Comparison of ENCODE assay signal across 8 cellular contexts in genomic region chr3:53045784-53046170, GRCh38. TPM values are rescaled to one million over a fixed set of nuclear protein-coding genes. Genes with fewer than 3 reads are reported as not detected.
DNase-seq lines count a peak whose midpoint lies in the region; ATAC-seq and TF ChIP-seq lines count a peak whose summit lies in the region.

SFMBT1 (minus strand) TSS chr3:53046073; CDS start chr3:52969128, 76,945 bp downstream.

- H3K36me3 Mint-ChIP-seq in brain: no peaks in the 10 kb centered on the region

- POLR2A ChIA-PET in IMR-90 (lab: Charles Lee; ENCODE audit: unreplicated experiment): no interaction called here

- H3K56ac ChIP-seq in IMR-90 (ENCODE audit: extremely low read depth, insufficient read depth, low read length): no peak within 1 kb of the TSS

- no peaks in the 10 kb centered on the region for H4K20me1 ChIP-seq in IMR-90 (ENCODE audit: insufficient read depth, low read length)

- H4K5ac ChIP-seq in IMR-90 (ENCODE audit: low read depth, low read length): peak within 1 kb of the TSS; percentile 38; the same call in 1 of the 2 replicates

- H2BK120ac ChIP-seq in IMR-90 (ENCODE audit: low read depth, low read length): no peak within 1 kb of the TSS

- CTCF ChIA-PET in IMR-90 (lab: Yijun Ruan, JAX): no interaction called here

- no peak within 1 kb of the TSS for H4K91ac ChIP-seq in IMR-90 (ENCODE audit: insufficient read depth, low read depth, low read length)

- peaks cover 0 to 5% (median 0%) of the 10 kb centered on the region in 5 experiments for H3K9me3 Mint-ChIP-seq in brain

- H3K27me3 ChIP-seq in IMR-90 (ENCODE audit: control insufficient read depth, insufficient read depth, low read length) (peaks cover 16% of the 10 kb centered on the region), iPS-20b (ENCODE audit: insufficient read depth, low read length) (peaks cover 47% of the 10 kb centered on the region)

- H2BK5ac ChIP-seq in IMR-90 (ENCODE audit: low read depth, low read length, poor library complexity, severe bottlenecking): no peak within 1 kb of the TSS

- no peak for TF ChIP-seq RAD21 in IMR-90 (IDR thresholded peaks at IDR 0.05; ENCODE audit: low read length)

- TF ChIP-seq POLR2A in IMR-90 (IDR thresholded peaks at IDR 0.05; ENCODE audit: low read depth, low read length): no peak

- H2BK15ac ChIP-seq in IMR-90 (ENCODE audit: low read depth, low read length): no peak within 1 kb of the TSS

- no peak within 1 kb of the TSS for H2BK20ac ChIP-seq in IMR-90 (ENCODE audit: low read depth, low read length)

- peak within 1 kb of the TSS; percentile 22; the same call in 1 of the 2 replicates for H3K14ac ChIP-seq in IMR-90 (replicated peaks; ENCODE audit: low read depth, low read length)

- H3K27ac ChIP-seq in IMR-90 (ENCODE audit: insufficient read depth, low read length): peak within 1 kb of the TSS; percentile 20; the same call in 1 of the 2 replicates
- H3K27ac ChIP-seq in iPS-20b (ENCODE audit: low read length): no peak within 1 kb of the TSS
- H3K27ac ChIP-seq in skin epidermis: peak within 1 kb of the TSS; percentile 73 to 96 (median 92)

- H3K27me3 Mint-ChIP-seq in brain: peaks cover 17% of the 10 kb centered on the region

- ATAC-seq in GM21515 (IDR thresholded peaks at IDR 0.05; ENCODE audit: unreplicated experiment) (peak; percentile 37), IMR-90 (ENCODE audit: low read depth) (peak; percentile 82)

- 0 out of 2 replicates have a peak within 1 kb of the TSS, but pooled peaks have one; percentile 53 for H3K23ac ChIP-seq in IMR-90 (ENCODE audit: low read depth, low read length)

- peaks cover 27% of the 10 kb centered on the region for H3K4me1 Mint-ChIP-seq in brain

- TF ChIP-seq CTCF in IMR-90 (conservative IDR thresholded peaks at IDR 0.05; ENCODE audit: low read depth, low read length) (no peak), brain (conservative IDR thresholded peaks at IDR 0.05) (no peak)

- no peaks in the 10 kb centered on the region for H3K36me3 ChIP-seq in IMR-90 (ENCODE audit: control insufficient read depth, insufficient read depth, low read length)
- no peaks in the 10 kb centered on the region for H3K36me3 ChIP-seq in iPS-20b (ENCODE audit: insufficient read depth, low read depth, low read length)

- peak within 1 kb of the TSS; percentile 93 for H3K4me3 ChIP-seq in IMR-90 (ENCODE audit: insufficient read depth, low read depth, low read length)
- peak within 1 kb of the TSS; percentile 86 for H3K4me3 ChIP-seq in iPS-20b (ENCODE audit: low read length)
- H3K4me3 ChIP-seq in skin epidermis: peak within 1 kb of the TSS; percentile 95 to 99 (median 96)

- no peaks in the 10 kb centered on the region for H3K9me1 ChIP-seq in IMR-90 (ENCODE audit: insufficient read depth, low read length)

- H3K4me1 ChIP-seq in IMR-90 (ENCODE audit: control insufficient read depth, insufficient read depth, low read length) (no peaks in the 10 kb centered on the region), iPS-20b (ENCODE audit: insufficient read depth, low read length) (peaks cover 7% of the 10 kb centered on the region)

- H2AFZ ChIP-seq in IMR-90 (replicated peaks; ENCODE audit: low read length, poor library complexity): peak within 1 kb of the TSS; percentile 95

- no peaks in the 10 kb centered on the region for H3K9me3 ChIP-seq in IMR-90 (ENCODE audit: control insufficient read depth, insufficient read depth, low read length)
- no peaks in the 10 kb centered on the region for H3K9me3 ChIP-seq in iPS-20b (ENCODE audit: insufficient read depth, low read depth, low read length)

- in situ Hi-C loops in IMR-90 (cut with MboI; ENCODE audit: low sequenced_read_pairs): no loop called here

- no TSS peak for BruUV-seq in IMR-90 (replicated peaks; lab: Mats Ljungman, UMichigan)

- WGBS in IMR-90 (ENCODE audit: extremely low coverage in 2 of 2, insufficient read length in 1 of 2), 2 experiments: 3% methylated on average over 6 of the region's 58 CpGs; no CpG with 5 or more reads in 1 of the 2 experiments

- peak within 1 kb of the TSS; percentile 53; the same call in 1 of the 2 replicates for H3K4ac ChIP-seq in IMR-90 (ENCODE audit: low read depth, low read length)

- H3K27ac Mint-ChIP-seq in brain: peak within 1 kb of the TSS; percentile 89 to 97 (median 94)

- H3K4me3 Mint-ChIP-seq in brain: peak within 1 kb of the TSS; percentile 92 to 96 (median 93)

- peak within 1 kb of the TSS; percentile 88 for H3K4me2 ChIP-seq in IMR-90 (ENCODE audit: low read depth, low read length)

- peaks cover 4 to 10% of the 10 kb centered on the region in 2 experiments; a peak in 2 of 4 replicates for H3K79me1 ChIP-seq in IMR-90 (ENCODE audit: low read depth in 1 of 2, low read length in 2 of 2)

- H2AK5ac ChIP-seq in IMR-90 (ENCODE audit: low read depth, low read length): no peak within 1 kb of the TSS

- H3K18ac ChIP-seq in IMR-90 (ENCODE audit: low read depth, low read length): no peak within 1 kb of the TSS; the same call in 1 of the 2 replicates

- intact Hi-C loops in IMR-90 (cut with micrococcal nuclease): no loop called here

- peak; percentile 67 for DNase-seq in EH (ENCODE audit: low read depth)
- DNase-seq in IMR-90: peak; percentile 49
- DNase-seq in T-helper 9 cell: peak; percentile 70
- no peak for DNase-seq in DMS153 (lab: John Stamatoyannopoulos, UW)

- H3K9ac ChIP-seq in IMR-90 (ENCODE audit: low read depth, low read length): peak within 1 kb of the TSS; percentile 83
- peak within 1 kb of the TSS; percentile 78; the same call in 1 of the 2 replicates for H3K9ac ChIP-seq in iPS-20b (ENCODE audit: low read depth, low read length)

- peak within 1 kb of the TSS in 1 of 2 experiments; percentile 74; a peak in 1 of 4 replicates for H4K8ac ChIP-seq in IMR-90 (ENCODE audit: low read depth in 2 of 2, low read length in 2 of 2)

- dilution Hi-C loops in IMR-90 (cut with HindIII; ENCODE audit: low sequenced_read_pairs, unreplicated experiment): no loop called here

- H2AK9ac ChIP-seq in IMR-90 (replicated peaks; ENCODE audit: low read depth, low read length, poor library complexity): peak within 1 kb of the TSS; percentile 87

TF ChIP-seq in IMR-90, 13 proteins besides CTCF, POLR2A, EP300 and RAD21:
- TF ChIP-seq RCOR1 (IDR thresholded peaks at IDR 0.05; ENCODE audit: insufficient replicate concordance, low read length): no peak
- TF ChIP-seq CHD1 (IDR thresholded peaks at IDR 0.05; ENCODE audit: low read depth, low read length): no peak
- no peak for TF ChIP-seq SMC3 (IDR thresholded peaks at IDR 0.05; ENCODE audit: low read depth, low read length)
- no peak for TF ChIP-seq BHLHE40 (IDR thresholded peaks at IDR 0.05; ENCODE audit: low read depth, low read length)
- no peak for TF ChIP-seq MAFK (IDR thresholded peaks at IDR 0.05; ENCODE audit: low read depth, low read length)
- no peak for TF ChIP-seq MAZ (IDR thresholded peaks at IDR 0.05; ENCODE audit: borderline replicate concordance, low read depth, low read length)
- TF ChIP-seq FOS (IDR thresholded peaks at IDR 0.05; ENCODE audit: low read depth, low read length): no peak
- no peak for TF ChIP-seq CEBPB (IDR thresholded peaks at IDR 0.05; ENCODE audit: low read depth, low read length)
- TF ChIP-seq USF2 (IDR thresholded peaks at IDR 0.05; ENCODE audit: low read depth, low read length): no peak
- no peak for TF ChIP-seq RFX5 (IDR thresholded peaks at IDR 0.05; ENCODE audit: low read depth, low read length)
- no peak for TF ChIP-seq MXI1 (IDR thresholded peaks at IDR 0.05; ENCODE audit: borderline replicate concordance, low read depth, low read length)
- no peak for TF ChIP-seq ELK1 (IDR thresholded peaks at IDR 0.05; ENCODE audit: borderline replicate concordance, low read depth, low read length)
- no peak for TF ChIP-seq NFE2L2 (IDR thresholded peaks at IDR 0.05; ENCODE audit: low read depth, low read length)

RNA-seq across cellular contexts. Expression of gene SFMBT1, which starts in this region (rescaled TPM):
- 1.8 and 3.6 TPM in 2 replicates for total RNA-seq in IMR-90 (2012; rRNA removed)
- polyA plus RNA-seq in IMR-90 (2012; rRNA removed) (0.92 and 1.0 TPM in 2 replicates), brain (ENCODE audit: insufficient read depth, low read depth, low replicate concordance) (5.6 TPM)
- 0.42 and 0.74 TPM in 2 replicates for polyA plus RNA-seq in IMR-90 (2012; cell fraction: cytosol; rRNA removed)
- 0.25 and 1.2 TPM in 2 replicates for polyA plus RNA-seq in IMR-90 (2012; cell fraction: nucleus; rRNA removed; ENCODE audit: low replicate concordance)
